In genomic region chr6:22024973-22025467, GRCh38 we compare ENCODE assay signal across 1 cellular context.
TF ChIP-seq lines count a peak whose summit lies in the region.

No MANE protein-coding gene starts in this region.

TF ChIP-seq in IMR-90, 13 proteins besides CTCF, POLR2A, EP300 and RAD21 (continued from another document):
- no peak for TF ChIP-seq USF2 (IDR thresholded peaks at IDR 0.05; ENCODE audit: low read depth, low read length)
- no peak for TF ChIP-seq FOS (IDR thresholded peaks at IDR 0.05; ENCODE audit: low read depth, low read length)
- TF ChIP-seq CHD1 (IDR thresholded peaks at IDR 0.05; ENCODE audit: low read depth, low read length): no peak
- no peak for TF ChIP-seq NFE2L2 (IDR thresholded peaks at IDR 0.05; ENCODE audit: low read depth, low read length)
- TF ChIP-seq MXI1 (IDR thresholded peaks at IDR 0.05; ENCODE audit: borderline replicate concordance, low read depth, low read length): no peak
- no peak for TF ChIP-seq RCOR1 (IDR thresholded peaks at IDR 0.05; ENCODE audit: insufficient replicate concordance, low read length)
- TF ChIP-seq BHLHE40 (IDR thresholded peaks at IDR 0.05; ENCODE audit: low read depth, low read length): no peak
